Comparison of ENCODE assay signal across 1 cellular context in genomic region chr12:12488296-12488695, GRCh38.
TF ChIP-seq lines count a peak whose summit lies in the region.

No MANE protein-coding gene starts in this region.

TF ChIP-seq in WTC11, 78 proteins besides CTCF, POLR2A, EP300 and RAD21 (continued from another document):
- no peak for TF ChIP-seq FOXP4 (CRISPR knock-in tag; IDR thresholded peaks at IDR 0.05)
